ENCODE assay signal across 17 cellular contexts in the genomic region with DNA sequence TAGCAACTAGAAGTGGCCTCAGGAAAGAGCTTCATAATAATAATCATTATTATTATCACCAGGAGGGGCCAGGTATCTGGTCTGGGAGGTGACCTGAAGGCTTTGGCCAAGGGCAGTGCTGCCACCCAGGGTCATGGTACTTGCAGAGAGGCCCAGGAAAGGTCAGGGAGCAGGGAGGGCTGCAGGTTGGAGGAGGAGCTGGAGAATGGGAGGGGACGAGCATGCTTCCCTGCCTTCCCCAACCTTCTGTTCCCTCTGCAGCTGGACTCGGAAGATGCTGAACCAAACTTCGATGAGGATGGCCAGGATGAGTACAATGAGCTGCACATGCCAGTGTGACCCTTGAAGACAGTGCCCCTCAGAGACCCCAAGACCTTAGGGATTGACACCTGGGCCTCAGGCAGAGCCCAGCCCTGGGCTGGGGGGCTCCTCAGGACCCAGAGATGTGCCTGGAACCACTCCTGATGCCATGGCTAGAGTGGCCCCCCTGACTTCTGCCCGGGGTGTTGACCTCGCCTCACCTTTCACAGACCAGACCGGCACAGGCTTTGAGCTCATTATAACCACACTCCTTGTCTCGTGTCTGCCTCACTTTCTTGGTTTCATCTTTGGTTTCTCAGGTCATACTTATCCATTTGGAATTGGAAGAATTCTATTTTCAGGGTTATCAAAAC. TPM values are rescaled to one million over a fixed set of nuclear protein-coding genes. Genes with fewer than 3 reads are reported as not detected.
DNase-seq lines count a peak whose midpoint lies in the region; TF ChIP-seq lines count a peak whose summit lies in the region.
"Had no signal": no experiment of that assay in that cellular context is flagged by ENCODE, and none has a peak within 500 bp of the region (broad histone marks: within the 10 kb centered on the region; RNA-seq: fewer than 3 reads in every experiment).

No MANE protein-coding gene starts in this region.

- H3K4me1 Mint-ChIP-seq in progenitor cell of endocrine pancreas (ENCODE audit: low read depth), result peaks cover 7% of the 10 kb centered on the region

- DNase-seq in GM20000 (ENCODE audit: low spot score) (peak; percentile 16), caudate nucleus (lab: John Stamatoyannopoulos, UW) (no peak), hepatocyte (ENCODE audit: low spot score) (no peak), progenitor cell of endocrine pancreas (ENCODE audit: low spot score, unreplicated experiment) (no peak), GM13976 (ENCODE audit: low spot score) (no peak), dedifferentiated amniotic fluid mesenchymal stem cell (ENCODE audit: extremely low spot score) (no peak), NCI-H1092 treated with DMSO at 0.1 percent for 48 hours (lab: John Stamatoyannopoulos, UW) (no peak), DMS153 treated with DMSO at 0.1 percent for 48 hours (lab: John Stamatoyannopoulos, UW; ENCODE audit: unreplicated experiment) (no peak)
- DNase-seq: nephron progenitor cell; stimulated activated CD4-positive, alpha-beta T cell treated with anti-CD3 and anti-CD28 coated beads, Interleukin-2, amount 100 ng/mL, for 48 hours; stimulated activated naive B cell treated with anti-CD40 and anti-IgM and Interleukin-4, amounts not matched to agents 10 μg/mL and 1 μg/mL and 100 μg/mL, for 72 hours had no signal

- H3K4me3 Mint-ChIP-seq in progenitor cell of endocrine pancreas (ENCODE audit: low read depth), result no peak overlapping the region
- H3K4me3 Mint-ChIP-seq: nephron progenitor cell, WTC11 had no signal

- no peaks in the 10 kb centered on the region for H3K36me3 ChIP-seq in hepatocyte (replicated peaks; ENCODE audit: insufficient read depth, low read depth)
- H3K36me3 ChIP-seq: adrenal gland had no signal

- in situ Hi-C loops in GM13976 (cut with MboI; ENCODE audit: low sequenced_read_pairs, unreplicated experiment), result no loop called here

- H3K4me3 ChIP-seq in hepatocyte, result no peak overlapping the region
- H3K4me3 ChIP-seq: adrenal gland, psoas muscle, testis had no signal

- no peaks in the 10 kb centered on the region for H3K79me2 ChIP-seq in hepatocyte

- no peak for TF ChIP-seq CTCF in GM20000 (IDR thresholded peaks at IDR 0.05; ENCODE audit: extremely low read depth, missing control alignments)
- TF ChIP-seq CTCF in hepatocyte (IDR thresholded peaks at IDR 0.05; ENCODE audit: poor library complexity), result no peak
- TF ChIP-seq CTCF in progenitor cell of endocrine pancreas (IDR thresholded peaks at IDR 0.05; ENCODE audit: unreplicated experiment), result no peak
- TF ChIP-seq CTCF in GM13976 (IDR thresholded peaks at IDR 0.05; ENCODE audit: borderline replicate concordance, control extremely low read depth, extremely low read depth, insufficient read depth, missing control alignments), result no peak

- no peaks in the 10 kb centered on the region for H3K36me3 Mint-ChIP-seq in progenitor cell of endocrine pancreas (ENCODE audit: insufficient read depth)
- H3K36me3 Mint-ChIP-seq: stimulated activated naive B cell treated with anti-CD40 and anti-IgM and Interleukin-4, amounts not matched to agents 10 μg/mL and 1 μg/mL and 100 μg/mL, for 72 hours; WTC11 had no signal

- H3K4me1 ChIP-seq in hepatocyte (ENCODE audit: insufficient read depth), result peaks cover 7% of the 10 kb centered on the region

- 79% methylated on average over 7 of the region's 7 CpGs for WGBS in hepatocyte (ENCODE audit: low lambda C conversion rate, missing lambda C conversion rate)

- H3K9me3 ChIP-seq in hepatocyte (ENCODE audit: low read depth), result no peaks in the 10 kb centered on the region
- H3K9me3 ChIP-seq: adrenal gland, psoas muscle, testis had no signal

- no peaks in the 10 kb centered on the region for H3K9me2 ChIP-seq in hepatocyte (replicated peaks; ENCODE audit: insufficient read depth)

- H3K27me3 Mint-ChIP-seq in progenitor cell of endocrine pancreas, result peaks cover 19% of the 10 kb centered on the region

- peak overlapping the region; percentile 81 for H3K27ac Mint-ChIP-seq in progenitor cell of endocrine pancreas
- H3K27ac Mint-ChIP-seq: nephron progenitor cell, WTC11 had no signal

- no peaks in the 10 kb centered on the region for H4K20me1 ChIP-seq in hepatocyte (ENCODE audit: insufficient read depth, poor library complexity, severe bottlenecking)

- no peaks in the 10 kb centered on the region for H3K9me3 Mint-ChIP-seq in progenitor cell of endocrine pancreas (ENCODE audit: low read depth)
- H3K9me3 Mint-ChIP-seq: nephron progenitor cell; stimulated activated naive B cell treated with anti-CD40 and anti-IgM and Interleukin-4, amounts not matched to agents 10 μg/mL and 1 μg/mL and 100 μg/mL, for 72 hours; WTC11 had no signal

- peak overlapping the region; percentile 67 for H3K27ac ChIP-seq in caudate nucleus (ENCODE audit: low read depth, low read length)
- H3K27ac ChIP-seq in hepatocyte, result peak overlapping the region; percentile 72
- H3K27ac ChIP-seq: C4-2B, psoas muscle had no signal

- no peaks in the 10 kb centered on the region for H3K27me3 ChIP-seq in hepatocyte
- H3K27me3 ChIP-seq: adrenal gland, dorsolateral prefrontal cortex, testis had no signal

- no peak overlapping the region for H2AFZ ChIP-seq in hepatocyte

- H3K4me2 ChIP-seq in hepatocyte, result no peak overlapping the region

RNA-seq across cellular contexts. Expression of a gene that starts 14.1 kb away (rescaled TPM):
- total RNA-seq in hepatocyte (1.8 and 3.0 TPM in 2 replicates), progenitor cell of endocrine pancreas (17.0 and 19.7 TPM in 2 replicates)
- 8.1 and 14.1 TPM in 2 replicates for polyA plus RNA-seq in hepatocyte

RNA-seq across cellular contexts. Expression of a gene that starts 43.9 kb away (rescaled TPM):
- total RNA-seq in hepatocyte, result 16.7 and 18.0 TPM in 2 replicates
- 17.6 and 23.1 TPM in 2 replicates for polyA plus RNA-seq in hepatocyte
- total RNA-seq in progenitor cell of endocrine pancreas, result 39.7 and 41.4 TPM in 2 replicates
